Comparison of ENCODE assay signal across 10 cellular contexts in genomic region chr2:237685408-237685807, GRCh38. TPM values are rescaled to one million over a fixed set of nuclear protein-coding genes. Genes with fewer than 3 reads are reported as not detected.
DNase-seq lines count a peak whose midpoint lies in the region; ATAC-seq and FAIRE-seq lines count a peak whose summit lies in the region.
"Had no signal": no experiment of that assay in that cellular context is flagged by ENCODE, and none has a peak within 500 bp of the region (broad histone marks: within the 10 kb centered on the region; RNA-seq: fewer than 3 reads in every experiment).

No MANE protein-coding gene starts in this region.

- H3K27ac Mint-ChIP-seq in activated CD4-positive, alpha-beta T cell treated with anti-CD3 and anti-CD28 coated beads, Interleukin-2, amount 10 ng/mL, durations not matched to agents 7 days and 5 days = peak overlapping the region; percentile 5
- H3K27ac Mint-ChIP-seq in stimulated activated effector memory CD8-positive, alpha-beta T cell treated with anti-CD3 and anti-CD28 coated beads, Interleukin-12 subunit alpha, Interleukin-12 subunit beta, amount 100 ng/mL, for 72 hours = peak overlapping the region; percentile 47

- POLR2A ChIA-PET in activated CD4-positive, alpha-beta T cell treated with anti-CD3 and anti-CD28 coated beads, Interleukin-2, amount 10 ng/mL, durations not matched to agents 7 days and 5 days (lab: Charles Lee) = no interaction called here

- H3K4me1 Mint-ChIP-seq in activated CD4-positive, alpha-beta T cell treated with anti-CD3 and anti-CD28 coated beads, Interleukin-2, amount 10 ng/mL, durations not matched to agents 7 days and 5 days = peaks cover 56% of the 10 kb centered on the region
- peaks cover 48% of the 10 kb centered on the region for H3K4me1 Mint-ChIP-seq in stimulated activated effector memory CD8-positive, alpha-beta T cell treated with anti-CD3 and anti-CD28 coated beads, Interleukin-12 subunit alpha, Interleukin-12 subunit beta, amount 100 ng/mL, for 72 hours

- no peak for ATAC-seq in stimulated activated effector memory CD8-positive, alpha-beta T cell treated with anti-CD3 and anti-CD28 coated beads, Interleukin-12 subunit alpha, Interleukin-12 subunit beta, amount 100 ng/mL, for 72 hours
- ATAC-seq: activated T-cell treated with anti-CD3 and anti-CD28 coated beads, Interleukin-2, amount 50 U/mL, for 4 hours had no signal

- H3K9me3 Mint-ChIP-seq in activated CD4-positive, alpha-beta T cell treated with anti-CD3 and anti-CD28 coated beads, Interleukin-2, amount 10 ng/mL, durations not matched to agents 7 days and 5 days = no peaks in the 10 kb centered on the region
- H3K9me3 Mint-ChIP-seq in stimulated activated effector memory CD8-positive, alpha-beta T cell treated with anti-CD3 and anti-CD28 coated beads, Interleukin-12 subunit alpha, Interleukin-12 subunit beta, amount 100 ng/mL, for 72 hours = no peaks in the 10 kb centered on the region
- H3K9me3 Mint-ChIP-seq: activated T-cell treated with anti-CD3 and anti-CD28 coated beads, Interleukin-2, amount 50 U/mL, for 4 hours had no signal

- no peak for DNase-seq in activated CD4-positive, alpha-beta T cell treated with anti-CD3 and anti-CD28 coated beads, Interleukin-2, amount 10 ng/mL, durations not matched to agents 7 days and 5 days
- no peak for DNase-seq in activated CD4-positive, alpha-beta T cell treated with anti-CD3 and anti-CD28 coated beads for 4 hours
- DNase-seq in SHP77 (lab: John Stamatoyannopoulos, UW) = peak; percentile 28 to 39
- DNase-seq in glomerular visceral epithelial cell (ENCODE audit: extremely low spot score) = peak; percentile 31
- DNase-seq in stimulated activated effector memory CD8-positive, alpha-beta T cell treated with anti-CD3 and anti-CD28 coated beads, Interleukin-12 subunit alpha, Interleukin-12 subunit beta, amount 100 ng/mL, for 72 hours (ENCODE audit: low spot score in 2 of 2) = no peak
- no peak for DNase-seq in GM03348 (ENCODE audit: low spot score)
- DNase-seq in urothelium cell line (ENCODE audit: low spot score) = no peak
- DNase-seq in NCI-H187 (lab: John Stamatoyannopoulos, UW) = no peak
- DNase-seq: activated T-cell treated with anti-CD3 and anti-CD28 coated beads, Interleukin-2, amount 50 U/mL, for 4 hours; foreskin melanocyte had no signal

- H3K36me3 Mint-ChIP-seq in activated CD4-positive, alpha-beta T cell treated with anti-CD3 and anti-CD28 coated beads, Interleukin-2, amount 10 ng/mL, durations not matched to agents 7 days and 5 days (ENCODE audit: low read depth) = peaks cover 8% of the 10 kb centered on the region
- H3K36me3 Mint-ChIP-seq in stimulated activated effector memory CD8-positive, alpha-beta T cell treated with anti-CD3 and anti-CD28 coated beads, Interleukin-12 subunit alpha, Interleukin-12 subunit beta, amount 100 ng/mL, for 72 hours = peaks cover 5% of the 10 kb centered on the region

- no peaks in the 10 kb centered on the region for H3K27me3 Mint-ChIP-seq in activated CD4-positive, alpha-beta T cell treated with anti-CD3 and anti-CD28 coated beads, Interleukin-2, amount 10 ng/mL, durations not matched to agents 7 days and 5 days

- no peak overlapping the region for H3K4me3 Mint-ChIP-seq in activated CD4-positive, alpha-beta T cell treated with anti-CD3 and anti-CD28 coated beads, Interleukin-2, amount 10 ng/mL, durations not matched to agents 7 days and 5 days
- H3K4me3 Mint-ChIP-seq in stimulated activated effector memory CD8-positive, alpha-beta T cell treated with anti-CD3 and anti-CD28 coated beads, Interleukin-12 subunit alpha, Interleukin-12 subunit beta, amount 100 ng/mL, for 72 hours = no peak overlapping the region
- H3K4me3 Mint-ChIP-seq: activated T-cell treated with anti-CD3 and anti-CD28 coated beads, Interleukin-2, amount 50 U/mL, for 4 hours had no signal

- FAIRE-seq in urothelium cell line (lab: Jason Lieb, UNC) = no peak

- CTCF ChIA-PET in activated CD4-positive, alpha-beta T cell treated with anti-CD3 and anti-CD28 coated beads, Interleukin-2, amount 10 ng/mL, durations not matched to agents 7 days and 5 days (lab: Charles Lee) = interaction anchor here (0.6 to 2.6 kb wide), 6 partner anchors 9 to 1137 kb away, joined by 3 to 15 read pairs (median 4); no protein-coding TSS in a partner anchor

RNA-seq across cellular contexts. Expression of gene LRRFIP1, which starts 58.0 kb away (rescaled TPM):
- 100 to 1,000 TPM; 187 to 196 TPM for total RNA-seq in activated CD4-positive, alpha-beta T cell treated with anti-CD3 and anti-CD28 coated beads, Interleukin-2, amount 10 ng/mL, durations not matched to agents 7 days and 5 days

Comparison
In these comparisons a context has a peak if more than half of its experiments do, and no peak if none do; other contexts are left out.
1. DNase-seq: peak in SHP77 (2 of 2) and glomerular visceral epithelial cell (single experiment); none in activated CD4-positive, alpha-beta T cell treated with anti-CD3 and anti-CD28 coated beads, Interleukin-2, amount 10 ng/mL, durations not matched to agents 7 days and 5 days (single experiment), activated CD4-positive, alpha-beta T cell treated with anti-CD3 and anti-CD28 coated beads for 4 hours (0 of 2), stimulated activated effector memory CD8-positive, alpha-beta T cell treated with anti-CD3 and anti-CD28 coated beads, Interleukin-12 subunit alpha, Interleukin-12 subunit beta, amount 100 ng/mL, for 72 hours (0 of 2), GM03348 (single experiment), urothelium cell line (single experiment) and NCI-H187 (0 of 2).